In the genomic region with DNA sequence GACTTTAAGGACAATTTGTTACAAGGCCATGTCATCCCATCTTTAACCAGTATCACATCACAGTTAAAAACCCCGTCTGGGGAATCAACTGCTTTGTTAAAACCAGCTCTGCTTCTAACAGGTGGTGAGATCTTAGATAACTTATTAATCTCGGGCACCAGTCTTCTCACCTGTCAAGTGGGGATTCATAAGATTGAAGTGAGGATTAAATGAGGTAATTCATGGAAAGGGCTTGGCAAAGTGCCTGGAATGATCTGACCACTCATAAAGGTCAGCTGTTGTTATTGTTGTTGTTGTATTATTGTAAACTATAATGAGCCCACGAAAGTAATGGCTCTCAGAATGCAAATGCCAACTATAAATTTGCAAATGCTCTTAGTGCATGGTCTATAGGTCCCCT, we compare ENCODE assay signal across 20 cellular contexts. TPM values are rescaled to one million over a fixed set of nuclear protein-coding genes. Genes with fewer than 3 reads are reported as not detected.
"Had no signal": no experiment of that assay in that cellular context is flagged by ENCODE, and none has a peak within 500 bp of the region (broad histone marks: within the 10 kb centered on the region; RNA-seq: fewer than 3 reads in every experiment).

No MANE protein-coding gene starts in this region.

- H3K4me1 ChIP-seq: sigmoid colon, upper lobe of left lung had no signal

- H3K27me3 ChIP-seq: brain microvascular endothelial cell, esophagus muscularis mucosa, hepatocyte, ovary, sigmoid colon, upper lobe of left lung had no signal

- H3K36me3 ChIP-seq: brain microvascular endothelial cell, esophagus muscularis mucosa, ovary, sigmoid colon, upper lobe of left lung had no signal

- H3K9me3 ChIP-seq: esophagus muscularis mucosa, ovary, sigmoid colon, upper lobe of left lung had no signal

- H3K27ac ChIP-seq: brain microvascular endothelial cell, coronary artery, esophagus muscularis mucosa, hepatocyte, ovary, sigmoid colon, upper lobe of left lung had no signal

- H3K4me3 ChIP-seq: coronary artery, esophagus muscularis mucosa, hepatocyte, lung, ovary, sigmoid colon, upper lobe of left lung had no signal

- DNase-seq: activated CD4-positive, alpha-beta T cell treated with anti-CD3 and anti-CD28 coated beads, Interleukin-2, amount 10 ng/mL, durations not matched to agents 7 days and 5 days; activated CD4-positive, CD25-positive, alpha-beta regulatory T cell; activated CD8-positive, alpha-beta memory T cell treated with anti-CD3 and anti-CD28 coated beads, Interleukin-2, amount 50 U/mL, for 48 hours; activated naive CD8-positive, alpha-beta T cell treated with anti-CD3 and anti-CD28 coated beads for 36 hours; brain microvascular endothelial cell; islet precursor cell; midbrain; naive B cell; ovary; sigmoid colon; stimulated activated CD4-positive, alpha-beta T cell treated with anti-CD3 and anti-CD28 coated beads, Interleukin-1b, Interleukin-23, amount 100 ng/mL, for 48 hours; stimulated activated naive CD8-positive, alpha-beta T cell treated with anti-CD3 and anti-CD28 coated beads, Interleukin-15, amount 100 ng/mL, for 72 hours; upper lobe of left lung had no signal

- ATAC-seq: stimulated activated naive CD8-positive, alpha-beta T cell treated with anti-CD3 and anti-CD28 coated beads, Interleukin-15, amount 100 ng/mL, for 72 hours had no signal

RNA-seq across cellular contexts. Expression of gene SLC24A5, which starts 30.1 kb away (rescaled TPM):
- total RNA-seq: activated CD4-positive, alpha-beta T cell treated with anti-CD3 and anti-CD28 coated beads, Interleukin-2, amount 10 ng/mL, durations not matched to agents 7 days and 5 days; activated naive CD8-positive, alpha-beta T cell treated with anti-CD3 and anti-CD28 coated beads for 36 hours; esophagus muscularis mucosa; glomerular endothelial cell; hepatocyte; lung; ovary; pulmonary artery endothelial cell; temporal lobe had no signal
